In the genomic region with DNA sequence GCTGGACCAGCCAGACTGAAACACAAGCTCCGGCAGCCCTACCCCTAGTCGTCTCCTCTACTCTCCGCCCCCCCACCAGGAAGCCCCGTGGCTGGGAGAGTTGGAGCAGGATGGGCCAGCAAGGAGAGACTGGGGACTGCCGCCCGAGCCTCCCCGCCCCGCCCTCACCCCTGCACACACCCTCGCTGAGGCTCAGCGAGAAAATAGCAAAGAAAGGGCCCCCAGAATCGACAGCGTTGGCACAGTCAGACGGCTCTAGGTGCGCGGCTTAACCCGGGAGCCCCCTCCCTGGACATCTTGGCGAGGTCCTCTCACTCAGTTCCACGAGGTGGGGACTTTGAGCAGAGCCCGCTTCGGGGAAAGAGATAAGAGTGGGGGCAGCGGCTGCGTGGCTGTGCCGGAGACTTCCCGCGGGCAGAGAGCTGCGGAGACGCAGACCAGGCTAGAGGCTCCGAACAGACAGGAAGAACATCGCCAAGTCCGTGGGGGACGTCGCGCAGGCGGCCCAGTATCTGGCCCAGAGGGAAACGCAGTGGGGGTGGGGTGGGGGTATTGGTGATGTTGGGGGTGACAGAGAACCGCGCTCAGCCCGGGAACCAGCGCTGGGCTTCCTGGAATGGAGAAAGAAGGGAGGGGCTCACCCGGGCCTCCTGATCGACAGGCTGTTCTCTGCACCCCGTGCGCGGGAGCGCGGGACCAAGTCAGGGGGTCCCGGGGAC, we compare ENCODE assay signal across 6 cellular contexts. TPM values are rescaled to one million over a fixed set of nuclear protein-coding genes. Genes with fewer than 3 reads are reported as not detected.
DNase-seq lines count a peak whose midpoint lies in the region; ATAC-seq and TF ChIP-seq lines count a peak whose summit lies in the region.

No MANE protein-coding gene starts in this region.

- peaks cover 27% of the 10 kb centered on the region for H3K4me1 ChIP-seq in mucosa of descending colon (ENCODE audit: low read depth)

- peaks cover 36% of the 10 kb centered on the region for H3K4me1 Mint-ChIP-seq in activated naive CD4-positive, alpha-beta T cell treated with anti-CD3 and anti-CD28 coated beads, Interleukin-2, amount 50 U/mL, for 24 hours

- peak overlapping the region; percentile 87 for H3K4me3 Mint-ChIP-seq in activated naive CD4-positive, alpha-beta T cell treated with anti-CD3 and anti-CD28 coated beads, Interleukin-2, amount 50 U/mL, for 24 hours

- ATAC-seq in mucosa of descending colon (peak; percentile 6), HG03571 (IDR thresholded peaks at IDR 0.05; ENCODE audit: unreplicated experiment) (no peak)

- H3K27ac Mint-ChIP-seq in activated naive CD4-positive, alpha-beta T cell treated with anti-CD3 and anti-CD28 coated beads, Interleukin-2, amount 50 U/mL, for 24 hours: no peak overlapping the region

- H3K27me3 Mint-ChIP-seq in activated naive CD4-positive, alpha-beta T cell treated with anti-CD3 and anti-CD28 coated beads, Interleukin-2, amount 50 U/mL, for 24 hours: peaks cover 4% of the 10 kb centered on the region

- H3K36me3 Mint-ChIP-seq in activated naive CD4-positive, alpha-beta T cell treated with anti-CD3 and anti-CD28 coated beads, Interleukin-2, amount 50 U/mL, for 24 hours: peaks cover 5% of the 10 kb centered on the region

- intact Hi-C loops in mucosa of descending colon (cut with DNase I, micrococcal nuclease): no loop called here

- no peak for TF ChIP-seq CTCF in mucosa of descending colon (IDR thresholded peaks at IDR 0.05)

- H3K9me3 Mint-ChIP-seq in activated naive CD4-positive, alpha-beta T cell treated with anti-CD3 and anti-CD28 coated beads, Interleukin-2, amount 50 U/mL, for 24 hours: no peaks in the 10 kb centered on the region

- H3K36me3 ChIP-seq in mucosa of descending colon (ENCODE audit: low read depth): no peaks in the 10 kb centered on the region

- DNase-seq in D341Med (ENCODE audit: low spot score): peak; percentile 58
- DNase-seq in mucosa of descending colon: peak in 2 of 3 donors; percentile 38 to 59
- no peak for DNase-seq in NCI-H1092 (lab: John Stamatoyannopoulos, UW)
- no peak for DNase-seq in GOT3 (lab: John Stamatoyannopoulos, UW)

- H3K4me3 ChIP-seq in mucosa of descending colon: peak overlapping the region; percentile 9

- H3K9me3 ChIP-seq in mucosa of descending colon: no peaks in the 10 kb centered on the region

RNA-seq across cellular contexts. Expression of gene TRIM7, which starts 1.0 kb away (rescaled TPM):
- 1 to 10 TPM; 1.5 to 3.9 (median 3.2) TPM for total RNA-seq in mucosa of descending colon

RNA-seq across cellular contexts. Expression of gene TRIM41, which starts 19.1 kb away (rescaled TPM):
- total RNA-seq in mucosa of descending colon: 10 to 100 TPM; 25.6 to 34.0 (median 27.6) TPM

RNA-seq across cellular contexts. Expression of gene RACK1, which starts 39.7 kb away (rescaled TPM):
- 1,000 to 10,000 TPM; 1,078 to 1,367 (median 1,218) TPM for total RNA-seq in mucosa of descending colon

RNA-seq across cellular contexts. Expression of gene OR2V2, which starts 56.6 kb away (rescaled TPM):
- total RNA-seq in mucosa of descending colon: not detected

RNA-seq across cellular contexts. Expression of gene TRIM52, which starts 56.9 kb away (rescaled TPM):
- 10 to 100 TPM; 11.6 to 18.8 (median 15.8) TPM for total RNA-seq in mucosa of descending colon

Comparison
In these comparisons a context has a peak if more than half of its experiments do, and no peak if none do; other contexts are left out.
1. DNase-seq: peak in D341Med (single experiment) and mucosa of descending colon (2 of 3); none in NCI-H1092 (single experiment) and GOT3 (single experiment).